Comparison of ENCODE assay signal across 9 cellular contexts in genomic region chr11:64360403-64360980, GRCh38. TPM values are rescaled to one million over a fixed set of nuclear protein-coding genes. Genes with fewer than 3 reads are reported as not detected.
A peak's percentile ranks its signal among the peaks of the same experiment; 100 is the strongest.
DNase-seq lines count a peak whose midpoint lies in the region; ATAC-seq and TF ChIP-seq lines count a peak whose summit lies in the region.
"Had no signal": no experiment of that assay in that cellular context is flagged by ENCODE, and none has a peak within 500 bp of the region (broad histone marks: within the 10 kb centered on the region; RNA-seq: fewer than 3 reads in every experiment).

No MANE protein-coding gene starts in this region.

- peaks cover 44% of the 10 kb centered on the region for H3K4me1 Mint-ChIP-seq in activated CD8-positive, alpha-beta memory T cell treated with anti-CD3 and anti-CD28 coated beads, Interleukin-2, amount 10 ng/mL, durations not matched to agents 7 days and 5 days

- H3K9me3 ChIP-seq in RWPE2 (ENCODE audit: severe bottlenecking), result no peaks in the 10 kb centered on the region
- H3K9me3 ChIP-seq in suprapubic skin, result no peaks in the 10 kb centered on the region

- CTCF ChIA-PET in activated CD8-positive, alpha-beta memory T cell treated with anti-CD3 and anti-CD28 coated beads, Interleukin-2, amount 10 ng/mL, durations not matched to agents 7 days and 5 days (lab: Charles Lee), result interaction anchor here (1.0 to 3.1 kb wide), 12 partner anchors 10 to 382 kb away, joined by 3 to 26 read pairs (median 6); partner anchors contain the start of genes PRDX5, STIP1 and TRMT112

- no peak for DNase-seq in activated CD8-positive, alpha-beta memory T cell treated with anti-CD3 and anti-CD28 coated beads, Interleukin-2, amount 10 ng/mL, durations not matched to agents 7 days and 5 days
- DNase-seq in activated CD8-positive, alpha-beta memory T cell treated with anti-CD3 and anti-CD28 coated beads, Interleukin-2, amount 50 U/mL, for 4 hours, result no peak
- DNase-seq in RWPE2 (ENCODE audit: low spot score) (no peak), epithelial cell of esophagus (ENCODE audit: low read depth) (no peak), suprapubic skin (ENCODE audit: low spot score in 2 of 2) (no peak), brain microvascular endothelial cell (no peak)

- H3K9me3 Mint-ChIP-seq in activated CD8-positive, alpha-beta memory T cell treated with anti-CD3 and anti-CD28 coated beads, Interleukin-2, amount 10 ng/mL, durations not matched to agents 7 days and 5 days (ENCODE audit: low read depth), result no peaks in the 10 kb centered on the region

- in situ Hi-C loops in brain microvascular endothelial cell (cut with HindIII; ENCODE audit: low pct_ligation_motif_present, low sequenced_read_pairs), result no loop called here

- 64% methylated on average over 15 of the region's 17 CpGs for WGBS in suprapubic skin

- H3K4me3 ChIP-seq in RWPE2 (ENCODE audit: severe bottlenecking) (no peak overlapping the region), epithelial cell of esophagus (ENCODE audit: low read length) (peak overlapping the region; percentile 83), suprapubic skin (peak overlapping the region; percentile 88), brain microvascular endothelial cell (ENCODE audit: low read depth, low read length) (no peak overlapping the region)

- TF ChIP-seq CTCF in RWPE2 (IDR thresholded peaks at IDR 0.05; ENCODE audit: poor library complexity, severe bottlenecking), result no peak
- TF ChIP-seq CTCF in epithelial cell of esophagus (IDR thresholded peaks at IDR 0.05; ENCODE audit: insufficient read depth, low read depth, low read length, missing control alignments), result no peak
- no peak for TF ChIP-seq CTCF in suprapubic skin (IDR thresholded peaks at IDR 0.05)
- no peak for TF ChIP-seq CTCF in brain microvascular endothelial cell (IDR thresholded peaks at IDR 0.05; ENCODE audit: low read depth, low read length, missing control alignments)

- H3K36me3 ChIP-seq in RWPE2 (ENCODE audit: low read depth) (peaks cover 56% of the 10 kb centered on the region), suprapubic skin (peaks cover 47% of the 10 kb centered on the region), brain microvascular endothelial cell (replicated peaks) (peaks cover 23% of the 10 kb centered on the region)

- no peak for TF ChIP-seq POLR2A in suprapubic skin (IDR thresholded peaks at IDR 0.05)

- no peak for ATAC-seq in activated CD8-positive, alpha-beta memory T cell treated with anti-CD3 and anti-CD28 coated beads, Interleukin-2, amount 10 ng/mL, durations not matched to agents 7 days and 5 days
- ATAC-seq in RWPE2 (ENCODE audit: low read depth) (no peak), GM19397 (IDR thresholded peaks at IDR 0.05; ENCODE audit: unreplicated experiment) (no peak), GM19324 (IDR thresholded peaks at IDR 0.05; ENCODE audit: low FRiP score, unreplicated experiment) (no peak)

- no peak overlapping the region for H3K27ac Mint-ChIP-seq in activated CD8-positive, alpha-beta memory T cell treated with anti-CD3 and anti-CD28 coated beads, Interleukin-2, amount 10 ng/mL, durations not matched to agents 7 days and 5 days

- H3K4me3 Mint-ChIP-seq in activated CD8-positive, alpha-beta memory T cell treated with anti-CD3 and anti-CD28 coated beads, Interleukin-2, amount 10 ng/mL, durations not matched to agents 7 days and 5 days, result peak overlapping the region; percentile 86

- H3K27me3 ChIP-seq in RWPE2 (ENCODE audit: insufficient read depth, poor library complexity, severe bottlenecking) (no peaks in the 10 kb centered on the region), suprapubic skin (no peaks in the 10 kb centered on the region), brain microvascular endothelial cell (replicated peaks) (no peaks in the 10 kb centered on the region)

- peaks cover 29% of the 10 kb centered on the region for H3K36me3 Mint-ChIP-seq in activated CD8-positive, alpha-beta memory T cell treated with anti-CD3 and anti-CD28 coated beads, Interleukin-2, amount 10 ng/mL, durations not matched to agents 7 days and 5 days

- TF ChIP-seq EP300 in suprapubic skin (IDR thresholded peaks at IDR 0.05), result no peak

- H3K27ac ChIP-seq in RWPE2 (ENCODE audit: poor library complexity, severe bottlenecking), result peak overlapping the region; percentile 97
- no peak overlapping the region for H3K27ac ChIP-seq in suprapubic skin
- H3K27ac ChIP-seq in brain microvascular endothelial cell, result no peak overlapping the region
- H3K27ac ChIP-seq: parathyroid adenoma had no signal

- H3K4me1 ChIP-seq in RWPE2 (ENCODE audit: insufficient read depth, poor library complexity, severe bottlenecking) (peaks cover 18% of the 10 kb centered on the region), suprapubic skin (peaks cover 39% of the 10 kb centered on the region)

- no peaks in the 10 kb centered on the region for H3K27me3 Mint-ChIP-seq in activated CD8-positive, alpha-beta memory T cell treated with anti-CD3 and anti-CD28 coated beads, Interleukin-2, amount 10 ng/mL, durations not matched to agents 7 days and 5 days

RNA-seq across cellular contexts. Expression of gene RPS6KA4, which starts 1.5 kb away (rescaled TPM):
- total RNA-seq in activated CD8-positive, alpha-beta memory T cell treated with anti-CD3 and anti-CD28 coated beads, Interleukin-2, amount 10 ng/mL, durations not matched to agents 7 days and 5 days, result 10 to 100 TPM; 31.1 to 41.9 TPM
- total RNA-seq in suprapubic skin, result 10 to 100 TPM; 29.4 to 46.0 (median 39.6) TPM

RNA-seq across cellular contexts. Expression of gene CCDC88B, which starts 20.5 kb away (rescaled TPM):
- 100 to 1,000 TPM; 152 to 164 TPM for total RNA-seq in activated CD8-positive, alpha-beta memory T cell treated with anti-CD3 and anti-CD28 coated beads, Interleukin-2, amount 10 ng/mL, durations not matched to agents 7 days and 5 days
- 1 to 10 TPM; 3.3 to 8.3 (median 5.4) TPM for total RNA-seq in suprapubic skin

RNA-seq across cellular contexts. Expression of gene PRDX5, which starts 42.6 kb away (rescaled TPM):
- total RNA-seq in activated CD8-positive, alpha-beta memory T cell treated with anti-CD3 and anti-CD28 coated beads, Interleukin-2, amount 10 ng/mL, durations not matched to agents 7 days and 5 days, result 100 to 1,000 TPM; 125 to 163 TPM
- 100 to 1,000 TPM; 130 to 227 (median 187) TPM for total RNA-seq in suprapubic skin

RNA-seq across cellular contexts. Expression of gene TRMT112, which starts 43.1 kb away (rescaled TPM):
- total RNA-seq in activated CD8-positive, alpha-beta memory T cell treated with anti-CD3 and anti-CD28 coated beads, Interleukin-2, amount 10 ng/mL, durations not matched to agents 7 days and 5 days, result 100 to 1,000 TPM; 134 to 153 TPM
- 100 to 1,000 TPM; 170 to 332 (median 255) TPM for total RNA-seq in suprapubic skin

RNA-seq across cellular contexts. Expression of gene ESRRA, which starts 55.2 kb away (rescaled TPM):
- 10 to 100 TPM; 46.6 to 54.0 TPM for total RNA-seq in activated CD8-positive, alpha-beta memory T cell treated with anti-CD3 and anti-CD28 coated beads, Interleukin-2, amount 10 ng/mL, durations not matched to agents 7 days and 5 days
- 10 to 100 TPM; 65.0 to 93.6 (median 74.3) TPM for total RNA-seq in suprapubic skin

Comparison
In these comparisons a context has a peak if more than half of its experiments do, and no peak if none do; other contexts are left out.
1. H3K4me3 ChIP-seq: peak in epithelial cell of esophagus (single experiment) and suprapubic skin (single experiment); none in RWPE2 (single experiment) and brain microvascular endothelial cell (single experiment).
2. RNA of gene CCDC88B, which starts 20.5 kb away (total RNA-seq): 152 to 164 TPM in activated CD8-positive, alpha-beta memory T cell treated with anti-CD3 and anti-CD28 coated beads, Interleukin-2, amount 10 ng/mL, durations not matched to agents 7 days and 5 days; 3.3 to 8.3 TPM in suprapubic skin; every median in the first group is over 10 times any median in the second.